ENCODE assay signal across 8 cellular contexts in the genomic region with DNA sequence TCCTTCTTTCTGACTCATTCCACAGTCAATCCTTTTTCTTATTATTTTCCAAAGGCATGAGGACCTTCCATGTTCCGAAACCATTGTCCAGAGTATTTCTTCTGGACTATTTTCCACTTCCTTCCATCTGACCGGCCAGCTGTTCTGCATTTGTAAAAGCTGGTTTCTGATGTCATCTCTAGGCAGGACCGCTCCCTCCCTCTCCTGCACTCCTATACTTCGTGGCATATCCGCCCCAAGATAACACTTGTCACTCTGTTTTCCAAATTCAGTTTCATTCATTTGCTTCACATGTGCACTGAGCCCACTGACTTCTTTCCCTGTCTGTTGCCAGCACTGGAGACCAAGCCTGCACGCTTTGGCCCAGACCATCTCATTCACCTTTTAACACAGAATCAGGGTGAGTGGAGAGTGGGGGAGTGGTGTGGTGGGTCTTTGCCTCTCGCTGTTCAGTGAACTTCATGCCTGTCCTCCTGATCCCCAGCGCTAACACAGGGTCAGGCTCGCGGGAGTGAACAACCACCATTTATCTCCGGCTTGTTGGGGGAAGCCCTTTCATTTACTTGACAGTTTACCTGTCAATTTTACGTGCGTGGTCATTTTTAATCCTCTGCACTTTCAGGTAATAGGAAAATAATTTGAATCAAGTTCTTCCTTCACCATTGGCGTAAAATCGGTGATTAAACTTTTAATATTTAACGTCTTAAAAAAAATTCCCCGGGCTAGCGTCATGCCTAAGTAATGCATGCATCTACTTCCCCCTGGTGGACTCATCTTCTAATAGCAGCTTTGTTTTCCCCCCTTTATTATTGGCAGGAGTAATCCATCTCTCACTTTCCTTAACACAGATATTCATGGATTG. TPM values are rescaled to one million over a fixed set of nuclear protein-coding genes. Genes with fewer than 3 reads are reported as not detected.
DNase-seq lines count a peak whose midpoint lies in the region; ATAC-seq and TF ChIP-seq lines count a peak whose summit lies in the region.

No MANE protein-coding gene starts in this region.

- no peaks in the 10 kb centered on the region for H3K4me1 Mint-ChIP-seq in brain

- peak overlapping the region; percentile 54 to 75 (median 66) for H3K4me3 ChIP-seq in skeletal muscle tissue (ENCODE audit: low read length in 3 of 3)

- CTCF ChIA-PET in HEK293T (lab: Yijun Ruan, JAX) = interaction anchor here (0.7 to 1.1 kb wide), 2 partner anchors 9 to 36 kb away, joined by 3 to 5 read pairs; no protein-coding TSS in a partner anchor

- no peaks in the 10 kb centered on the region for H3K36me3 Mint-ChIP-seq in brain

- no peak overlapping the region for H3K27ac Mint-ChIP-seq in brain

- DNase-seq in DMS153 treated with DMSO at 0.1 percent for 48 hours (lab: John Stamatoyannopoulos, UW; ENCODE audit: unreplicated experiment) = peak; percentile 71
- DNase-seq in HEK293T (ENCODE audit: extremely low spot score) = peak; percentile 63
- DNase-seq in NCI-H69 (lab: John Stamatoyannopoulos, UW) = peak; percentile 69
- peak; percentile 75 for DNase-seq in iPS-NIHi11 (ENCODE audit: low spot score)

- H3K4me1 ChIP-seq in skeletal muscle tissue (ENCODE audit: control insufficient read depth in 3 of 3, insufficient read depth in 3 of 3, low read length in 3 of 3) = peaks cover 6 to 8% (median 6%) of the 10 kb centered on the region in 3 donors

- POLR2A ChIA-PET in HEK293T (lab: Yijun Ruan, JAX) = interaction anchor here (0.7 kb wide), 1 partner anchor 91 kb away, joined by 3 read pairs; no protein-coding TSS in a partner anchor

- H3K27ac ChIP-seq in skeletal muscle tissue (ENCODE audit: low read depth, low read length) = no peak overlapping the region

- H3K9me3 ChIP-seq in skeletal muscle tissue (ENCODE audit: control insufficient read depth in 3 of 3, low read length in 3 of 3) = no peaks in the 10 kb centered on the region

- H3K27me3 Mint-ChIP-seq in brain = peaks cover 3% of the 10 kb centered on the region

- no peaks in the 10 kb centered on the region for H3K9me3 Mint-ChIP-seq in brain

- H3K9ac ChIP-seq in skeletal muscle tissue (ENCODE audit: low read depth in 1 of 3, low read length in 3 of 3) = peak overlapping the region; percentile 41 to 66 (median 47)

- ATAC-seq in HG03469 (IDR thresholded peaks at IDR 0.05; ENCODE audit: unreplicated experiment) (no peak), GM18505 (IDR thresholded peaks at IDR 0.05; ENCODE audit: unreplicated experiment) (no peak)

- H3K36me3 ChIP-seq in skeletal muscle tissue (ENCODE audit: control insufficient read depth in 3 of 3, insufficient read depth in 3 of 3, low read length in 3 of 3) = no peaks in the 10 kb centered on the region

- TF ChIP-seq POLR2A in GM18505 (IDR thresholded peaks at IDR 0.05; ENCODE audit: borderline replicate concordance, extremely low read depth, insufficient read depth, insufficient read length) = no peak

- peak; percentile 85 to 88 for TF ChIP-seq CTCF in brain (conservative IDR thresholded peaks at IDR 0.05)

- H3K4me3 Mint-ChIP-seq in brain = no peak overlapping the region

- peaks cover 0 to 4% (median 0%) of the 10 kb centered on the region in 3 donors for H3K27me3 ChIP-seq in skeletal muscle tissue (ENCODE audit: control insufficient read depth in 3 of 3, insufficient read depth in 3 of 3, low read length in 3 of 3)

TF ChIP-seq in HEK293T, 16 proteins besides CTCF, POLR2A, EP300 and RAD21:
- TF ChIP-seq ELF4 (IDR thresholded peaks at IDR 0.05) (no peak), SP1 (IDR thresholded peaks at IDR 0.05) (no peak), ZNF384 (IDR thresholded peaks at IDR 0.05) (peak; percentile 84), LEF1 (IDR thresholded peaks at IDR 0.05; ENCODE audit: borderline replicate concordance) (no peak), BHLHE40 (IDR thresholded peaks at IDR 0.05; ENCODE audit: borderline replicate concordance) (no peak)
- TF ChIP-seq, protein P1, sequence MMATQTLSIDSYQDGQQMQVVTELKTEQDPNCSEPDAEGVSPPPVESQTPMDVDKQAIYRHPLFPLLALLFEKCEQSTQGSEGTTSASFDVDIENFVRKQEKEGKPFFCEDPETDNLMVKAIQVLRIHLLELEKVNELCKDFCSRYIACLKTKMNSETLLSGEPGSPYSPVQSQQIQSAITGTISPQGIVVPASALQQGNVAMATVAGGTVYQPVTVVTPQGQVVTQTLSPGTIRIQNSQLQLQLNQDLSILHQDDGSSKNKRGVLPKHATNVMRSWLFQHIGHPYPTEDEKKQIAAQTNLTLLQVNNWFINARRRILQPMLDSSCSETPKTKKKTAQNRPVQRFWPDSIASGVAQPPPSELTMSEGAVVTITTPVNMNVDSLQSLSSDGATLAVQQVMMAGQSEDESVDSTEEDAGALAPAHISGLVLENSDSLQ (IDR thresholded peaks at IDR 0.05) = peak; percentile 32; the same call in 1 of the 2 replicates

RNA-seq across cellular contexts. Expression of gene C12orf75, which starts 52.5 kb away (rescaled TPM):
- 28.6 TPM for polyA plus RNA-seq in brain (ENCODE audit: insufficient read depth, low read depth, low replicate concordance)
- total RNA-seq in skeletal muscle tissue = 3.1 TPM
